In the genomic region with DNA sequence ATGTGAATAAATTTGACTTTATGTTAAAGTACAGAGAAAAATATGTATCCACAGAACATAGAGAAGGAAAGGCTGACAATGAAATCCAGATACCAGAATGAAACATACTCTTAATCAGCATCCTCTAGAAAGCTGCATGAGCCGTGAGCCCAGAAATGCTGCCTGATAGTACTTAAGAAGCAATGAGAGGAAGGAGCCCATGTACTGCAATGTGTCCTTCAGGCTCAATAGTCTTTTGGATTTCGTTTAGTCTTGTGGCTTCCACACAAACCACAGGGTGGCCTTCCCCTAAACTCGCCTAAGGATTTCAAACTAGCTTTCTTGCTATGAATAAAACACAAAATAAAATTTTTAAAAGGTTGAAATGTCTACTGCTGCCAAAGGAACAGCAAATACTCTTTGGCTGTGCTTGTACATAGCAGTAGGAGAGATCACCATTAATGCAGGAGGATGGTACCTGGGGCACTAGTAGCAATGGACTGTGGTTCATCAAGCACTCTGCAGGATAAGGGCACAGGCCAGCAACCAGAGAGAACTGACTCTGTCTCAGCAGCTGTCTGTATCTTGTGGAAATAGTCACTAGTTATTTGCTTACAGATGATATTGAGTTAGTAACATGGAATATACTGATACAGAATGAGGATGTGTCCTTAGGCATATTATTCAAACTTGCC, we compare ENCODE assay signal across 20 cellular contexts.
A peak's percentile ranks its signal among the peaks of the same experiment; 100 is the strongest.
DNase-seq lines count a peak whose midpoint lies in the region; ATAC-seq, FAIRE-seq and TF ChIP-seq lines count a peak whose summit lies in the region.
"Had no signal": no experiment of that assay in that cellular context is flagged by ENCODE, and none has a peak within 500 bp of the region (broad histone marks: within the 10 kb centered on the region; RNA-seq: fewer than 3 reads in every experiment).

No MANE protein-coding gene starts in this region.

- ATAC-seq in GM23338 (peak; percentile 66), WTC11 (peak; percentile 66), GM19324 (IDR thresholded peaks at IDR 0.05; ENCODE audit: low FRiP score, unreplicated experiment) (no peak)
- ATAC-seq: CD8-positive, alpha-beta T cell; GM12878; K562 had no signal

- no peak overlapping the region for H3K9ac ChIP-seq in neural progenitor cell
- H3K9ac ChIP-seq: BLaER1 treated with 17β-estradiol and CSF1 and Interleukin-3, amounts not matched to agents 10 nM and 100 nM had no signal

- no peaks in the 10 kb centered on the region for H3K79me2 ChIP-seq in GM23338 (replicated peaks; ENCODE audit: insufficient read depth)
- no peaks in the 10 kb centered on the region for H3K79me2 ChIP-seq in neural progenitor cell (ENCODE audit: low read depth)

- H3K9me3 ChIP-seq in neural progenitor cell (ENCODE audit: low read depth) = no peaks in the 10 kb centered on the region
- H3K9me3 ChIP-seq: BLaER1 treated with 17β-estradiol and CSF1 and Interleukin-3, amounts not matched to agents 10 nM and 100 nM had no signal

- H3K9me3 Mint-ChIP-seq in GM23338 = no peaks in the 10 kb centered on the region
- no peaks in the 10 kb centered on the region for H3K9me3 Mint-ChIP-seq in WTC11
- no peaks in the 10 kb centered on the region for H3K9me3 Mint-ChIP-seq in neural progenitor cell

- CTCF ChIA-PET in WTC11 (lab: Charles Lee) = no interaction called here

- H3F3A ChIP-seq in GM23338 (replicated peaks; ENCODE audit: low read depth) (no peaks in the 10 kb centered on the region), neural progenitor cell (ENCODE audit: low read depth) (no peaks in the 10 kb centered on the region)

- H2AFZ ChIP-seq in GM23338 (0 out of 2 replicates have a peak overlapping the region, but pooled peaks have one; percentile 5), neural progenitor cell (replicated peaks) (peak overlapping the region; percentile 19)

- H3K27ac Mint-ChIP-seq in GM23338 = peak overlapping the region; percentile 91
- H3K27ac Mint-ChIP-seq in WTC11 = no peak overlapping the region
- H3K27ac Mint-ChIP-seq in neural progenitor cell = no peak overlapping the region
- H3K27ac Mint-ChIP-seq: B cell; CD8-positive, alpha-beta T cell had no signal

- H3K4me2 ChIP-seq in GM23338 (peak overlapping the region; percentile 28; the same call in 1 of the 2 replicates), neural progenitor cell (no peak overlapping the region)
- H3K4me2 ChIP-seq: BLaER1 treated with 17β-estradiol and CSF1 and Interleukin-3, amounts not matched to agents 10 nM and 100 nM had no signal

- H3K9me2 ChIP-seq in GM23338 (ENCODE audit: insufficient read depth) = no peaks in the 10 kb centered on the region

- H3K36me3 ChIP-seq in GM23338 (ENCODE audit: insufficient read depth) = no peaks in the 10 kb centered on the region
- H3K36me3 ChIP-seq in neural progenitor cell = no peaks in the 10 kb centered on the region
- H3K36me3 ChIP-seq: BLaER1 treated with 17β-estradiol and CSF1 and Interleukin-3, amounts not matched to agents 10 nM and 100 nM had no signal

- TF ChIP-seq CTCF in GM23338 (conservative IDR thresholded peaks at IDR 0.05; ENCODE audit: low read depth in 2 of 2) = no peak
- TF ChIP-seq CTCF in WTC11 (IDR thresholded peaks at IDR 0.05) = no peak
- TF ChIP-seq CTCF in neural progenitor cell (IDR thresholded peaks at IDR 0.05) = no peak

- H3K36me3 Mint-ChIP-seq in GM23338 (ENCODE audit: low read depth) = no peaks in the 10 kb centered on the region; the same call in 2 of the 3 replicates
- no peaks in the 10 kb centered on the region for H3K36me3 Mint-ChIP-seq in WTC11
- H3K36me3 Mint-ChIP-seq in neural progenitor cell = no peaks in the 10 kb centered on the region
- H3K36me3 Mint-ChIP-seq: CD8-positive, alpha-beta T cell had no signal

- H3K4me3 ChIP-seq in GM23338 = no peak overlapping the region
- H3K4me3 ChIP-seq in neural progenitor cell = no peak overlapping the region
- H3K4me3 ChIP-seq: BLaER1 treated with 17β-estradiol and CSF1 and Interleukin-3, amounts not matched to agents 10 nM and 100 nM; GM12878; K562 had no signal

- H4K20me1 ChIP-seq in GM23338 (replicated peaks; ENCODE audit: insufficient read depth) (no peaks in the 10 kb centered on the region), neural progenitor cell (ENCODE audit: low read depth) (no peaks in the 10 kb centered on the region)
- H4K20me1 ChIP-seq: BLaER1 treated with 17β-estradiol and CSF1 and Interleukin-3, amounts not matched to agents 10 nM and 100 nM had no signal

- H3K4me1 ChIP-seq in GM23338 (ENCODE audit: insufficient read depth) (peaks cover 41% of the 10 kb centered on the region), neural progenitor cell (no peaks in the 10 kb centered on the region)
- H3K4me1 ChIP-seq: BLaER1 treated with 17β-estradiol and CSF1 and Interleukin-3, amounts not matched to agents 10 nM and 100 nM had no signal

- H3K4me1 Mint-ChIP-seq in GM23338 = peaks cover 40% of the 10 kb centered on the region
- peaks cover 48% of the 10 kb centered on the region for H3K4me1 Mint-ChIP-seq in WTC11
- H3K4me1 Mint-ChIP-seq in neural progenitor cell = no peaks in the 10 kb centered on the region
- H3K4me1 Mint-ChIP-seq: B cell had no signal

- POLR2A ChIA-PET in WTC11 (lab: Charles Lee) = no interaction called here

- H3K27me3 ChIP-seq in GM23338 (ENCODE audit: insufficient read depth) (no peaks in the 10 kb centered on the region), neural progenitor cell (no peaks in the 10 kb centered on the region)
- H3K27me3 ChIP-seq: BLaER1 treated with 17β-estradiol and CSF1 and Interleukin-3, amounts not matched to agents 10 nM and 100 nM had no signal

- H3K4me3 Mint-ChIP-seq in GM23338 = no peak overlapping the region
- no peak overlapping the region for H3K4me3 Mint-ChIP-seq in WTC11
- H3K4me3 Mint-ChIP-seq in neural progenitor cell = no peak overlapping the region
- H3K4me3 Mint-ChIP-seq: B cell; CD8-positive, alpha-beta T cell had no signal

- peak; percentile 23 for FAIRE-seq in HTR-8/SVneo (lab: Jason Lieb, UNC)
- FAIRE-seq: GM12878, GM18507, K562 had no signal

- H3K27me3 Mint-ChIP-seq in GM23338 (ENCODE audit: insufficient read depth, low read depth, poor library complexity) = no peaks in the 10 kb centered on the region
- no peaks in the 10 kb centered on the region for H3K27me3 Mint-ChIP-seq in WTC11 (ENCODE audit: low read depth)
- H3K27me3 Mint-ChIP-seq in neural progenitor cell (ENCODE audit: insufficient read depth, low read depth) = no peaks in the 10 kb centered on the region
- H3K27me3 Mint-ChIP-seq: B cell had no signal

- H3K27ac ChIP-seq in GM23338 (ENCODE audit: low read depth) (no peak overlapping the region), neural progenitor cell (no peak overlapping the region)
- H3K27ac ChIP-seq: BLaER1 treated with 17β-estradiol and CSF1 and Interleukin-3, amounts not matched to agents 10 nM and 100 nM had no signal

- DNase-seq in GM23338 (ENCODE audit: low spot score) (peak; percentile 49), HTR-8/SVneo (ENCODE audit: insufficient read length, low spot score) (no peak), WTC11 (ENCODE audit: low spot score) (no peak), neural progenitor cell (ENCODE audit: low spot score) (no peak), DMS 273 (lab: John Stamatoyannopoulos, UW; ENCODE audit: unreplicated experiment) (no peak)
- DNase-seq: Calu3; CD8-positive, alpha-beta T cell; DMS 273 treated with DMSO at 0.1 percent for 48 hours; DMS53; DND-41; EL; GOT3; HCEC 1CT; IMR-90 had no signal

TF ChIP-seq in GM23338, 12 proteins besides CTCF, POLR2A, EP300 and RAD21:
- TF ChIP-seq EZH2phosphoT487 (IDR thresholded peaks at IDR 0.05; ENCODE audit: unreplicated experiment) (no peak), JUNB (IDR thresholded peaks at IDR 0.05; ENCODE audit: unreplicated experiment) (no peak), POLR2AphosphoS5 (IDR thresholded peaks at IDR 0.05; ENCODE audit: low read depth) (no peak), NANOG (IDR thresholded peaks at IDR 0.05; ENCODE audit: borderline replicate concordance) (no peak), STAT1 (IDR thresholded peaks at IDR 0.05; ENCODE audit: unreplicated experiment) (no peak), EZH2 (IDR thresholded peaks at IDR 0.05; ENCODE audit: low read depth, unreplicated experiment) (no peak)
- TF ChIP-seq, protein P1, sequence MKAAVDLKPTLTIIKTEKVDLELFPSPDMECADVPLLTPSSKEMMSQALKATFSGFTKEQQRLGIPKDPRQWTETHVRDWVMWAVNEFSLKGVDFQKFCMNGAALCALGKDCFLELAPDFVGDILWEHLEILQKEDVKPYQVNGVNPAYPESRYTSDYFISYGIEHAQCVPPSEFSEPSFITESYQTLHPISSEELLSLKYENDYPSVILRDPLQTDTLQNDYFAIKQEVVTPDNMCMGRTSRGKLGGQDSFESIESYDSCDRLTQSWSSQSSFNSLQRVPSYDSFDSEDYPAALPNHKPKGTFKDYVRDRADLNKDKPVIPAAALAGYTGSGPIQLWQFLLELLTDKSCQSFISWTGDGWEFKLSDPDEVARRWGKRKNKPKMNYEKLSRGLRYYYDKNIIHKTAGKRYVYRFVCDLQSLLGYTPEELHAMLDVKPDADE (IDR thresholded peaks at IDR 0.05) = no peak

TF ChIP-seq in WTC11, 78 proteins besides CTCF, POLR2A, EP300 and RAD21:
- TF ChIP-seq NFYB (CRISPR knock-in tag; conservative IDR thresholded peaks at IDR 0.05; ENCODE audit: low read depth) = no peak
- no peak for TF ChIP-seq ZNF423 (CRISPR knock-in tag; IDR thresholded peaks at IDR 0.05)
- no peak for TF ChIP-seq RELA (CRISPR knock-in tag; IDR thresholded peaks at IDR 0.05; ENCODE audit: borderline replicate concordance)
- TF ChIP-seq, protein P2, sequence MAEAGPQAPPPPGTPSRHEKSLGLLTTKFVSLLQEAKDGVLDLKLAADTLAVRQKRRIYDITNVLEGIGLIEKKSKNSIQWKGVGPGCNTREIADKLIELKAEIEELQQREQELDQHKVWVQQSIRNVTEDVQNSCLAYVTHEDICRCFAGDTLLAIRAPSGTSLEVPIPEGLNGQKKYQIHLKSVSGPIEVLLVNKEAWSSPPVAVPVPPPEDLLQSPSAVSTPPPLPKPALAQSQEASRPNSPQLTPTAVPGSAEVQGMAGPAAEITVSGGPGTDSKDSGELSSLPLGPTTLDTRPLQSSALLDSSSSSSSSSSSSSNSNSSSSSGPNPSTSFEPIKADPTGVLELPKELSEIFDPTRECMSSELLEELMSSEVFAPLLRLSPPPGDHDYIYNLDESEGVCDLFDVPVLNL (CRISPR knock-in tag; IDR thresholded peaks at IDR 0.05; ENCODE audit: borderline replicate concordance, low read depth) = no peak
